ENCODE assay signal across 1 cellular context in the genomic region with DNA sequence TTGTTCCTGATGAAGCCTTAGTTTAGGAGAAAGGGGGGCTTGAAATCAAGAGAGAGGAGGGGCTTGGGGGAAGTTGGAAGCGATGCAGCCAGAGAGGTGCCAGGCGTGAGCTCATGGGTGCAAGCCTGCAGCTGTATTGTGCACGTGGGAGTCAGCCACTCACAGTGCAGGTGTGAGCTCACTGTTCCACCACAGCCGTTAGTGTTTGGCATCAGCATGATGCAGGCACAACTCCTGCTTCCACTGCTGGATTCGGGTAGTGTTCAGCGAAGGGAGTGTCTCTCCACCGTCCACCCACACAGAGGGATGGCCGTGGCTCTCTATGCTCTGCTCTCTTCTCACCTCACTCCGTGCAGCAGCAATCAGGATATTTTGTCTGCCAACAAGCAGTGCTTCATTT.
TF ChIP-seq lines count a peak whose summit lies in the region.

No MANE protein-coding gene starts in this region.

TF ChIP-seq in H1, 55 proteins besides CTCF, POLR2A, EP300 and RAD21:
- TF ChIP-seq HDAC6 (IDR thresholded peaks at IDR 0.05; ENCODE audit: low read depth, low read length) (no peak), EZH2 (IDR thresholded peaks at IDR 0.05; ENCODE audit: low read depth, low read length, severe bottlenecking) (no peak), CEBPB (IDR thresholded peaks at IDR 0.05; ENCODE audit: low read depth, low read length) (no peak), BCL11A (IDR thresholded peaks at IDR 0.05; ENCODE audit: low read depth in 2 of 2, low read length in 2 of 2) (no peak), TAF7 (optimal IDR thresholded peaks at IDR 0.05; ENCODE audit: borderline replicate concordance, low read depth, low read length) (no peak), KDM4A (IDR thresholded peaks at IDR 0.05; ENCODE audit: low read depth, low read length, severe bottlenecking) (no peak), SRF (IDR thresholded peaks at IDR 0.05; ENCODE audit: low read depth, low read length) (no peak)
